17 cellular contexts compared by ENCODE assay signal in the genomic region with DNA sequence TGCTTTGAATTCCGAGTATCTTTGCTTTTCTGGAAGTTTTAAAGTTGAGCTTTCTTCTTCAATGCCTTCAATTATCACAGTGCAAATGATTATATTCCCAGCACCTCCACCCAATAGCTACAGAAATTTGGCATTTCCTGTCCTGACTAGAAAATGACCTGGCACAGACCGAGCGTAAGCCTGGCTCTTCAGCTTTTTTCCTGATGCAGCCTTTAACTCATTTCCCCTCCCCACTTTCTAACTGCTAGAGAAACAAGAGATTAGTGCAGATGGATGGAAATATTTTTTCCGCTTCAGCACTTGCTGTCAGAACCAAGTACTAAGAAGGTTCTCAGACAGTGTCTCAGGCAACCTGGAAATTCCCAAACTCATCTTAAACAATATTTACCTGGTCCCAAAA.
DNase-seq lines count a peak whose midpoint lies in the region; ATAC-seq and TF ChIP-seq lines count a peak whose summit lies in the region.
"Had no signal": no experiment of that assay in that cellular context is flagged by ENCODE, and none has a peak within 500 bp of the region (broad histone marks: within the 10 kb centered on the region; RNA-seq: fewer than 3 reads in every experiment).

No MANE protein-coding gene starts in this region.

- no peak overlapping the region for H3K27ac Mint-ChIP-seq in stimulated activated memory B cell treated with anti-CD40 and anti-IgM and Interleukin-4, amounts not matched to agents 10 μg/mL and 1 μg/mL and 100 μg/mL, for 72 hours
- H3K27ac Mint-ChIP-seq: CD8-positive, alpha-beta memory T cell had no signal

- H3K9ac ChIP-seq in GM23248, result no peak overlapping the region
- H3K9ac ChIP-seq in mesenchymal stem cell (ENCODE audit: low read length), result peak overlapping the region; percentile 9

- H2BK5ac ChIP-seq in mesenchymal stem cell (ENCODE audit: low read depth, low read length, poor library complexity, severe bottlenecking), result no peak overlapping the region

- no peak overlapping the region for H3K4ac ChIP-seq in mesenchymal stem cell (ENCODE audit: low read depth in 1 of 2, low read length in 2 of 2)

- no peak for ATAC-seq in HG03175 (IDR thresholded peaks at IDR 0.05; ENCODE audit: unreplicated experiment)
- ATAC-seq in GM21737 (IDR thresholded peaks at IDR 0.05; ENCODE audit: unreplicated experiment), result no peak
- ATAC-seq in stimulated activated memory B cell treated with anti-CD40 and anti-IgM and Interleukin-4, amounts not matched to agents 10 μg/mL and 1 μg/mL and 100 μg/mL, for 72 hours, result no peak
- ATAC-seq: HepG2 had no signal

- H3K4me3 ChIP-seq in A673 (ENCODE audit: low read depth, low read length, poor library complexity, severe bottlenecking) (no peak overlapping the region), GM23248 (no peak overlapping the region), mesenchymal stem cell (ENCODE audit: insufficient read depth in 1 of 2, low read depth in 1 of 2, low read length in 2 of 2) (no peak overlapping the region)
- H3K4me3 ChIP-seq: SK-N-MC had no signal

- no peak overlapping the region for H3K4me3 Mint-ChIP-seq in stimulated activated memory B cell treated with anti-CD40 and anti-IgM and Interleukin-4, amounts not matched to agents 10 μg/mL and 1 μg/mL and 100 μg/mL, for 72 hours
- H3K4me3 Mint-ChIP-seq: CD8-positive, alpha-beta memory T cell had no signal

- H2AK5ac ChIP-seq in mesenchymal stem cell (ENCODE audit: low read length, severe bottlenecking), result no peak overlapping the region

- H3F3A ChIP-seq in GM23248 (ENCODE audit: insufficient read depth), result peaks cover 10% of the 10 kb centered on the region; the same call in 1 of the 2 replicates

- no peak overlapping the region for H3K14ac ChIP-seq in mesenchymal stem cell (ENCODE audit: low read length in 2 of 2)

- H3K4me2 ChIP-seq in GM23248 (ENCODE audit: unreplicated experiment), result peak overlapping the region; percentile 52
- H3K4me2 ChIP-seq in mesenchymal stem cell (ENCODE audit: low read length, poor library complexity, severe bottlenecking), result no peak overlapping the region

- H3K9me3 Mint-ChIP-seq in stimulated activated memory B cell treated with anti-CD40 and anti-IgM and Interleukin-4, amounts not matched to agents 10 μg/mL and 1 μg/mL and 100 μg/mL, for 72 hours, result no peaks in the 10 kb centered on the region
- H3K9me3 Mint-ChIP-seq: CD8-positive, alpha-beta memory T cell had no signal

- no peak overlapping the region for H2BK120ac ChIP-seq in mesenchymal stem cell (ENCODE audit: low read depth, low read length)

- no peaks in the 10 kb centered on the region for H3K79me2 ChIP-seq in GM23248 (ENCODE audit: insufficient read depth)

- CTCF ChIA-PET in A673 (lab: Charles Lee), result no interaction called here

- intact Hi-C loops in A673 (cut with micrococcal nuclease; ENCODE audit: unreplicated experiment), result no loop called here

- no peak overlapping the region for H3K18ac ChIP-seq in mesenchymal stem cell (ENCODE audit: low read depth in 1 of 2, low read length in 2 of 2)

- WGBS in GM23248 (ENCODE audit: low coverage in 1 of 2, low lambda C conversion rate in 2 of 2, missing lambda C conversion rate in 2 of 2), 2 experiments, result 32 to 37% methylated on average over 4 of the region's 4 CpGs
- 76% methylated on average over 4 of the region's 4 CpGs for WGBS in mesenchymal stem cell

- no peak overlapping the region for H2BK15ac ChIP-seq in mesenchymal stem cell (ENCODE audit: low read depth, poor library complexity, severe bottlenecking)

- H3K36me3 Mint-ChIP-seq in stimulated activated memory B cell treated with anti-CD40 and anti-IgM and Interleukin-4, amounts not matched to agents 10 μg/mL and 1 μg/mL and 100 μg/mL, for 72 hours, result no peaks in the 10 kb centered on the region
- H3K36me3 Mint-ChIP-seq: CD8-positive, alpha-beta memory T cell had no signal

- H3K27ac ChIP-seq in A673 (ENCODE audit: low read depth, low read length, poor library complexity, severe bottlenecking), result no peak overlapping the region
- no peak overlapping the region for H3K27ac ChIP-seq in GM23248
- no peak overlapping the region for H3K27ac ChIP-seq in mesenchymal stem cell (ENCODE audit: low read length, poor library complexity, severe bottlenecking)
- H3K27ac ChIP-seq: SK-N-MC had no signal

- peaks cover 9% of the 10 kb centered on the region for H3K4me1 ChIP-seq in A673 (ENCODE audit: insufficient read depth, low read length, poor library complexity, severe bottlenecking)
- peaks cover 25% of the 10 kb centered on the region for H3K4me1 ChIP-seq in GM23248 (ENCODE audit: insufficient read depth)
- no peaks in the 10 kb centered on the region for H3K4me1 ChIP-seq in mesenchymal stem cell (ENCODE audit: control insufficient read depth, insufficient read depth, low read depth, low read length)

- no peaks in the 10 kb centered on the region for H3K27me3 Mint-ChIP-seq in stimulated activated memory B cell treated with anti-CD40 and anti-IgM and Interleukin-4, amounts not matched to agents 10 μg/mL and 1 μg/mL and 100 μg/mL, for 72 hours

- peak; percentile 21 for DNase-seq in A673 (ENCODE audit: low spot score)
- peak; percentile 23 for DNase-seq in GM23248
- peak; percentile 59 for DNase-seq in dermis blood vessel endothelial cell
- DNase-seq in mesenchymal stem cell, result no peak
- DNase-seq: ACHN; CD8-positive, alpha-beta memory T cell; DMS53; EL; KG1; NCI-H1930; NCI-H446 treated with DMSO at 0.1 percent for 48 hours; SHP77 had no signal

- no peak overlapping the region for H4K91ac ChIP-seq in mesenchymal stem cell (ENCODE audit: low read length)

- no peaks in the 10 kb centered on the region for H4K20me1 ChIP-seq in GM23248 (ENCODE audit: insufficient read depth)

- peak overlapping the region; percentile 58 for H2AFZ ChIP-seq in GM23248
- H2AFZ ChIP-seq in mesenchymal stem cell (ENCODE audit: low read depth, low read length), result no peak overlapping the region

- no peaks in the 10 kb centered on the region for H3K9me2 ChIP-seq in GM23248 (ENCODE audit: insufficient read depth)

- in situ Hi-C loops in GM23248 (cut with MboI), result no loop called here

- H3K27me3 ChIP-seq in A673 (replicated peaks; ENCODE audit: insufficient read depth, low read depth, low read length, poor library complexity), result no peaks in the 10 kb centered on the region
- no peaks in the 10 kb centered on the region for H3K27me3 ChIP-seq in GM23248 (replicated peaks; ENCODE audit: insufficient read depth)
- H3K27me3 ChIP-seq in mesenchymal stem cell (ENCODE audit: control insufficient read depth in 1 of 2, insufficient read depth in 1 of 2, low read length in 2 of 2), result no peaks in the 10 kb centered on the region

- H4K8ac ChIP-seq in mesenchymal stem cell (ENCODE audit: low read length), result no peak overlapping the region

- H3K23ac ChIP-seq in mesenchymal stem cell (ENCODE audit: low read length in 2 of 2), result no peak overlapping the region

- POLR2A ChIA-PET in A673 (lab: Charles Lee; ENCODE audit: low non-redundant PET), result no interaction called here

- BruUV-seq in A673 (replicated peaks; lab: Mats Ljungman, UMichigan), result no TSS peak

- no peaks in the 10 kb centered on the region for H3K36me3 ChIP-seq in A673 (ENCODE audit: insufficient read depth, low read length, poor library complexity, severe bottlenecking)
- no peaks in the 10 kb centered on the region for H3K36me3 ChIP-seq in GM23248 (ENCODE audit: low read depth)
- H3K36me3 ChIP-seq in mesenchymal stem cell (ENCODE audit: control insufficient read depth in 1 of 2, insufficient read depth in 2 of 2, low read depth in 1 of 2, low read length in 2 of 2), result no peaks in the 10 kb centered on the region

- H3K79me1 ChIP-seq in mesenchymal stem cell (replicated peaks; ENCODE audit: low read length, poor library complexity, severe bottlenecking), result no peaks in the 10 kb centered on the region

- H2BK12ac ChIP-seq in mesenchymal stem cell (ENCODE audit: low read length in 2 of 2), result no peak overlapping the region

- H3K4me1 Mint-ChIP-seq in stimulated activated memory B cell treated with anti-CD40 and anti-IgM and Interleukin-4, amounts not matched to agents 10 μg/mL and 1 μg/mL and 100 μg/mL, for 72 hours, result no peaks in the 10 kb centered on the region
- H3K4me1 Mint-ChIP-seq: CD8-positive, alpha-beta memory T cell had no signal

- no peak for TF ChIP-seq CTCF in A673 (conservative IDR thresholded peaks at IDR 0.05; ENCODE audit: low read depth, low read length)

- no peaks in the 10 kb centered on the region for H3K9me3 ChIP-seq in A673 (ENCODE audit: low read depth, low read length, poor library complexity, severe bottlenecking)
- H3K9me3 ChIP-seq in GM23248 (ENCODE audit: low read depth), result no peaks in the 10 kb centered on the region
- H3K9me3 ChIP-seq in mesenchymal stem cell (ENCODE audit: control insufficient read depth, low read length), result no peaks in the 10 kb centered on the region
